ENCODE assay signal across 1 cellular context in genomic region chr12:8668441-8668840, GRCh38.
TF ChIP-seq lines count a peak whose summit lies in the region.

No MANE protein-coding gene starts in this region.

TF ChIP-seq in HepG2, 621 proteins besides CTCF, POLR2A, EP300 and RAD21:
- TF ChIP-seq ZNF143 (CRISPR knock-in tag; IDR thresholded peaks at IDR 0.05) (no peak), ZFP41 (CRISPR knock-in tag; IDR thresholded peaks at IDR 0.05; ENCODE audit: borderline replicate concordance) (no peak), ZNF607 (CRISPR knock-in tag; IDR thresholded peaks at IDR 0.05; ENCODE audit: borderline replicate concordance) (no peak), ZNF646 (CRISPR knock-in tag; IDR thresholded peaks at IDR 0.05) (no peak), POLR2AphosphoS5 (IDR thresholded peaks at IDR 0.05; ENCODE audit: low read depth, low read length) (no peak), ZBTB7B (CRISPR knock-in tag; IDR thresholded peaks at IDR 0.05) (no peak), MXI1 (IDR thresholded peaks at IDR 0.05; ENCODE audit: borderline replicate concordance, low read depth, low read length) (no peak), KLF13 (CRISPR knock-in tag; IDR thresholded peaks at IDR 0.05) (no peak), CHD2 (IDR thresholded peaks at IDR 0.05; ENCODE audit: low read depth, low read length) (no peak), ZNF207 (IDR thresholded peaks at IDR 0.05; ENCODE audit: borderline replicate concordance) (no peak), BRF2 (CRISPR knock-in tag; IDR thresholded peaks at IDR 0.05) (no peak)
- TF ChIP-seq, protein P1, sequence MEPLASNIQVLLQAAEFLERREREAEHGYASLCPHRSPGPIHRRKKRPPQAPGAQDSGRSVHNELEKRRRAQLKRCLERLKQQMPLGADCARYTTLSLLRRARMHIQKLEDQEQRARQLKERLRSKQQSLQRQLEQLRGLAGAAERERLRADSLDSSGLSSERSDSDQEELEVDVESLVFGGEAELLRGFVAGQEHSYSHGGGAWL (CRISPR knock-in tag; IDR thresholded peaks at IDR 0.05) = no peak
- TF ChIP-seq, protein P2, sequence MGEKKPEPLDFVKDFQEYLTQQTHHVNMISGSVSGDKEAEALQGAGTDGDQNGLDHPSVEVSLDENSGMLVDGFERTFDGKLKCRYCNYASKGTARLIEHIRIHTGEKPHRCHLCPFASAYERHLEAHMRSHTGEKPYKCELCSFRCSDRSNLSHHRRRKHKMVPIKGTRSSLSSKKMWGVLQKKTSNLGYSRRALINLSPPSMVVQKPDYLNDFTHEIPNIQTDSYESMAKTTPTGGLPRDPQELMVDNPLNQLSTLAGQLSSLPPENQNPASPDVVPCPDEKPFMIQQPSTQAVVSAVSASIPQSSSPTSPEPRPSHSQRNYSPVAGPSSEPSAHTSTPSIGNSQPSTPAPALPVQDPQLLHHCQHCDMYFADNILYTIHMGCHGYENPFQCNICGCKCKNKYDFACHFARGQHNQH (CRISPR knock-in tag; IDR thresholded peaks at IDR 0.05) = no peak
